ENCODE assay signal across 10 cellular contexts in the genomic region with DNA sequence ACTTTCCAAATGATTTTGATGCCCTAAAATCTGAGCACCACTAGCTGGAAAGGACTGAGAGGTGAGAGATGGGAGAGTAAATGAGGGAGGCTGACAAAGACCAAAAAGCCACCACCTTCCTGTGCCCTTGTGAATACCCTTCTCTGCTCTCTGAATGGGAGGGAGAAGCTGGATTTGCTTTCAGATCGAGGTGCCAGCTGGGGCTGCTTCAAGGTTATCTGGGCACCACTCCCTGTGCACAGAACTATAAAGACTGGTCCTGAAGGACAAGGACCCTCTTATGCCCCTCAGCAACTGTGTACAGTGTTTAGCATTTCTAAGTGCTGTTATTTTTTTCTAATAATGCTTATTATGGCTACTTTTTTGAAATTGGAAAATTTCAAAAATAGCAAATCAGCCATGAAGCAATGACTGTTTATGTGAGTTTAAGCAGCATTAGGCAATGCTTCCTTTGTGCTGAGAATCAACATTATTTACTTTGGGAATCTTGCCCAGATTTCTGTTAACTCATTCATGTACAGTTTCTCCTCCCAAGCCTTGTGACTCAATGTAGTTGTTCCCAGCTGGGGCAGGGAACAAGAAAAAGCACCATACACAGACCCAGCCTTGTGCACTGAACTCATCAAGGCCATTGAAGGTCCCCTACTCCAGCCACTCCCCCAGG. TPM values are rescaled to one million over a fixed set of nuclear protein-coding genes. Genes with fewer than 3 reads are reported as not detected.
DNase-seq lines count a peak whose midpoint lies in the region; ATAC-seq and TF ChIP-seq lines count a peak whose summit lies in the region.
"Had no signal": no experiment of that assay in that cellular context is flagged by ENCODE, and none has a peak within 500 bp of the region (broad histone marks: within the 10 kb centered on the region; RNA-seq: fewer than 3 reads in every experiment).

No MANE protein-coding gene starts in this region.

- POLR2A ChIA-PET in RWPE1 (lab: Yijun Ruan, JAX; ENCODE audit: low non-redundant PET) = no interaction called here

- H3K27ac ChIP-seq in RWPE1 = peak overlapping the region; percentile 79

- CTCF ChIA-PET in RWPE1 (lab: Yijun Ruan, JAX) = interaction anchor here (0.6 kb wide), 2 partner anchors 26 to 1123 kb away, joined by 3 read pairs; no protein-coding TSS in a partner anchor

- ATAC-seq in HG02973 (IDR thresholded peaks at IDR 0.05; ENCODE audit: unreplicated experiment) (no peak), HG03342 (IDR thresholded peaks at IDR 0.05; ENCODE audit: unreplicated experiment) (no peak)
- ATAC-seq: naive thymus-derived CD4-positive, alpha-beta T cell; stimulated activated naive CD8-positive, alpha-beta T cell treated with anti-CD3 and anti-CD28 coated beads, Interleukin-15, amount 100 ng/mL, for 72 hours had no signal

- TF ChIP-seq CTCF in RWPE1 (conservative IDR thresholded peaks at IDR 0.05; ENCODE audit: low read depth) (no peak), fibroblast of the aortic adventitia (IDR thresholded peaks at IDR 0.05; ENCODE audit: insufficient read depth, low read length) (no peak)

- no peak overlapping the region for H3K4me3 ChIP-seq in fibroblast of the aortic adventitia (ENCODE audit: low read depth, low read length)

- DNase-seq in Daoy (ENCODE audit: low read depth) = peak; percentile 75
- DNase-seq in RWPE1 (ENCODE audit: low spot score) = peak; percentile 81
- DNase-seq in fibroblast of the aortic adventitia (ENCODE audit: low read depth) = peak; percentile 92
- DNase-seq in putamen (ENCODE audit: low spot score) = peak; percentile 3
- DNase-seq in NCI-H1417 treated with DMSO at 0.1 percent for 48 hours (lab: John Stamatoyannopoulos, UW) = no peak
- DNase-seq in T-helper 9 cell = no peak
- DNase-seq: naive thymus-derived CD4-positive, alpha-beta T cell; stimulated activated naive CD8-positive, alpha-beta T cell treated with anti-CD3 and anti-CD28 coated beads, Interleukin-15, amount 100 ng/mL, for 72 hours had no signal

RNA-seq across cellular contexts. Expression of a gene that starts 37.4 kb away (rescaled TPM):
- total RNA-seq in Daoy (2014; rRNA removed; shearing (Covaris generic)) = 196 and 211 TPM in 2 replicates
- total RNA-seq in fibroblast of the aortic adventitia (ENCODE audit: low replicate concordance) = 102 and 127 TPM in 2 replicates

Comparison
In these comparisons a context has a peak if more than half of its experiments do, and no peak if none do; other contexts are left out.
1. DNase-seq: peak in Daoy (single experiment), RWPE1 (single experiment), fibroblast of the aortic adventitia (single experiment) and putamen (single experiment); none in NCI-H1417 treated with DMSO at 0.1 percent for 48 hours (single experiment) and T-helper 9 cell (single experiment).